ENCODE assay signal across 28 cellular contexts in genomic region chr6:37013516-37014491, GRCh38. TPM values are rescaled to one million over a fixed set of nuclear protein-coding genes. Genes with fewer than 3 reads are reported as not detected.
"Had no signal": no experiment of that assay in that cellular context is flagged by ENCODE, and none has a peak within 500 bp of the region (broad histone marks: within the 10 kb centered on the region; RNA-seq: fewer than 3 reads in every experiment).

No MANE protein-coding gene starts in this region.

- H3K36me3 ChIP-seq: ascending aorta had no signal

- ATAC-seq: activated CD8-positive, alpha-beta T cell treated with anti-CD3 and anti-CD28 coated beads, Interleukin-2, amount 10 ng/mL, durations not matched to agents 7 days and 5 days; activated naive CD8-positive, alpha-beta T cell treated with anti-CD3 and anti-CD28 coated beads, Interleukin-2, amount 50 U/mL, for 24 hours; body of pancreas; Panc1; Right ventricle myocardium inferior; WTC11 had no signal

- H3K36me3 Mint-ChIP-seq: WTC11 had no signal

- H3K9me3 Mint-ChIP-seq: activated naive CD8-positive, alpha-beta T cell treated with anti-CD3 and anti-CD28 coated beads, Interleukin-2, amount 50 U/mL, for 24 hours; WTC11 had no signal

- H3K27ac ChIP-seq: ascending aorta, body of pancreas, SK-N-MC had no signal

- H3K27me3 Mint-ChIP-seq: activated naive CD8-positive, alpha-beta T cell treated with anti-CD3 and anti-CD28 coated beads, Interleukin-2, amount 50 U/mL, for 24 hours had no signal

- H3K4me1 ChIP-seq: ascending aorta had no signal

- DNase-seq: activated CD4-positive, alpha-beta T cell treated with anti-CD3 and anti-CD28 coated beads for 48 hours; activated CD4-positive, alpha-beta T cell treated with anti-CD3 and anti-CD28 coated beads, Interleukin-2, amount 50 U/mL, for 4 hours; activated CD4-positive, CD25-positive, alpha-beta regulatory T cell treated with anti-CD3 and anti-CD28 coated beads, Interleukin-2, amount 50 U/mL, for 72 hours; activated CD8-positive, alpha-beta memory T cell treated with anti-CD3 and anti-CD28 coated beads, Interleukin-2, amount 50 U/mL, for 48 hours; activated CD8-positive, alpha-beta T cell treated with anti-CD3 and anti-CD28 coated beads, Interleukin-2, amount 10 ng/mL, durations not matched to agents 7 days and 5 days; activated naive CD4-positive, alpha-beta T cell treated with anti-CD3 and anti-CD28 coated beads, Interleukin-2, amount 50 U/mL, for 16 hours; activated naive CD8-positive, alpha-beta T cell treated with anti-CD3 and anti-CD28 coated beads, Interleukin-2, amount 50 U/mL, for 24 hours; activated T-cell treated with anti-CD3 and anti-CD28 coated beads, Interleukin-2, amount 50 U/mL, for 1 hour; amniotic stem cell; body of pancreas; central memory CD4-positive, alpha-beta T cell; Karpas-422; MM.1S; NCI-H1105 treated with DMSO at 0.1 percent for 48 hours; NCI-H1930; NCI-H2171; NCI-H2227 treated with DMSO at 0.1 percent for 48 hours; NCI-H446 treated with DMSO at 0.1 percent for 48 hours; NCI-H526 treated with DMSO at 0.1 percent for 48 hours; NCI-H82; OCI-M1; RPMI8226 had no signal

- H3K4me3 ChIP-seq: ascending aorta, body of pancreas, SK-N-MC had no signal

- H3K4me3 Mint-ChIP-seq: activated CD8-positive, alpha-beta T cell treated with anti-CD3 and anti-CD28 coated beads, Interleukin-2, amount 10 ng/mL, durations not matched to agents 7 days and 5 days; activated naive CD8-positive, alpha-beta T cell treated with anti-CD3 and anti-CD28 coated beads, Interleukin-2, amount 50 U/mL, for 24 hours; WTC11 had no signal

- H3K9me3 ChIP-seq: ascending aorta, body of pancreas had no signal

- H3K27me3 ChIP-seq: ascending aorta, body of pancreas had no signal

- H3K27ac Mint-ChIP-seq: activated CD8-positive, alpha-beta T cell treated with anti-CD3 and anti-CD28 coated beads, Interleukin-2, amount 10 ng/mL, durations not matched to agents 7 days and 5 days; activated naive CD8-positive, alpha-beta T cell treated with anti-CD3 and anti-CD28 coated beads, Interleukin-2, amount 50 U/mL, for 24 hours; WTC11 had no signal

- FAIRE-seq: bronchial epithelial cell had no signal

RNA-seq across cellular contexts. Expression of gene PI16, which starts 59.3 kb away (rescaled TPM):
- total RNA-seq: bronchial epithelial cell had no signal
